In genomic region chr5:14347522-14347921, GRCh38 we compare ENCODE assay signal across 1 cellular context.
TF ChIP-seq lines count a peak whose summit lies in the region.

No MANE protein-coding gene starts in this region.

TF ChIP-seq in H1, 55 proteins besides CTCF, POLR2A, EP300 and RAD21 (continued from another document):
- TF ChIP-seq CHD7 (IDR thresholded peaks at IDR 0.05; ENCODE audit: insufficient replicate concordance, low read length) = no peak
- no peak for TF ChIP-seq SUZ12 (IDR thresholded peaks at IDR 0.05; ENCODE audit: low read length)
- TF ChIP-seq GTF2F1 (IDR thresholded peaks at IDR 0.05; ENCODE audit: borderline replicate concordance, low read depth, low read length) = no peak
- TF ChIP-seq ATF3 (IDR thresholded peaks at IDR 0.05; ENCODE audit: insufficient read depth, low read depth, low read length) = no peak
- TF ChIP-seq CBX8 (IDR thresholded peaks at IDR 0.05; ENCODE audit: borderline replicate concordance, low read depth, low read length) = no peak
- TF ChIP-seq SP4 (IDR thresholded peaks at IDR 0.05; ENCODE audit: low read length) = no peak
- TF ChIP-seq CREB1 (IDR thresholded peaks at IDR 0.05) = no peak
